In the genomic region with DNA sequence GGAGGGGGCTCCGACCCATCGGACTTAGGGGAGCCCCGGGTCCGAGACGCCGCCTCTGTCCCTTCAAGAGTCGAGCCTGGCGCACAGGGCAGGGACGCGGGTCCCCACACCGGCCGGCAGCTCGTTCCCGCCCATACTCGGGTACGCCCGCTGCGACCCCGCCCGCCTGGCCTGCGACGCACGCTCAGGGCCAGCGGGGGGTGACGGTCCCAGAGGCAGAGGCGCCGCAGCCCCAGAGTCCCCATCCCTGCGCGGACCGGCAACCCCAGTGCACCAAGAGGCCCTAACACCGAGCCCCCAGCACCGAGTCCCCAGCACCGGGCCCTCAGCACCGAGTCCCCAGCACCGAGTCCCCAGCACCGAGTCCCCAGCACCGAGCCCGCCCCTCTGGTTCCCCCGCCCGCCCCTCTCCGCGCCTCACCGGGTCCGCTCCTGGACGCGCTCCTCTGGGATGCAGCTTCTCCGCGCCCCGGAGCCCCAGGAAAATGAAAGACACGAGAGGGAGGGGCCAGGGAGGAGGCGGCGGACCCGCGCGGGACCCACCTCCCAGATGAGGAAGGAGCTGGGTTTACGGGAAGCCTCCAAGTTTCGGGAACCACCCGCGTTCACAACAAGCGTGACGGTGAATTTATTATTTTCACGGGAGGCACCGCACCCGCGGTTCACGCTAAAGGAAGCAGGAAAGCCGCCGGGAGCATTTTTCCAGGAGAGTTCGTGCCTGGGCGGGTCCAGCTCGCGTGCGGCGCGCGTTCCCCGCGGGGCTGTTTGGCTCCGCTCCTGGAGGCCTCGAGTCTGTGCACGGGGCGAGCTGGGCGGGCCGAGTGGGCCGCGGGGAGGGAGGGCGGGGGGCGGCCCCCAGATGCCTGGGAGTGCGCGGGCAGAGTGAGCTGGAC, we compare ENCODE assay signal across 8 cellular contexts. TPM values are rescaled to one million over a fixed set of nuclear protein-coding genes. Genes with fewer than 3 reads are reported as not detected.
DNase-seq lines count a peak whose midpoint lies in the region; ATAC-seq and TF ChIP-seq lines count a peak whose summit lies in the region.

TSS of gene SECTM1 (minus strand) at position 488 of the 893 bp plus-strand sequence. CDS start 6,526 bp downstream, outside the sequence.

- H3K4me1 Mint-ChIP-seq in dendritic cell treated with granulocyte-macrophage colony-stimulating factor and Interleukin-4, amounts not matched to agents 40 ng/mL and 50 ng/mL, for 4 days (ENCODE audit: low read depth), result peaks cover 74% of the 10 kb centered on the region

- H3K27me3 ChIP-seq in NT2/D1 (ENCODE audit: insufficient read depth, insufficient read length) (peaks cover 94% of the 10 kb centered on the region), uterus (no peaks in the 10 kb centered on the region)

- no peaks in the 10 kb centered on the region for H3K36me3 ChIP-seq in NT2/D1 (ENCODE audit: insufficient read depth, insufficient read length, low read length)
- H3K36me3 ChIP-seq in uterus, result no peaks in the 10 kb centered on the region

- ATAC-seq in GM21723 (IDR thresholded peaks at IDR 0.05; ENCODE audit: unreplicated experiment) (no peak), GM21576 (IDR thresholded peaks at IDR 0.05; ENCODE audit: unreplicated experiment) (no peak)

- H3K4me1 ChIP-seq in NT2/D1 (ENCODE audit: insufficient read depth, insufficient read length) (peaks cover 36% of the 10 kb centered on the region), uterus (peaks cover 0 to 12% of the 10 kb centered on the region in 2 donors)

- H3K27me3 Mint-ChIP-seq in dendritic cell treated with granulocyte-macrophage colony-stimulating factor and Interleukin-4, amounts not matched to agents 40 ng/mL and 50 ng/mL, for 4 days, result peaks cover 28% of the 10 kb centered on the region

- peak within 1 kb of the TSS; percentile 84 for H3K9ac ChIP-seq in NT2/D1 (ENCODE audit: insufficient read length, low read depth)

- peak; percentile 35 for DNase-seq in COLO668 (lab: John Stamatoyannopoulos, UW; ENCODE audit: unreplicated experiment)
- no peak for DNase-seq in NT2/D1 (ENCODE audit: low read depth, low spot score)
- no peak for DNase-seq in mesenteric fat pad (ENCODE audit: low spot score)
- DNase-seq in uterus, result peak; percentile 68 to 72
- no peak for DNase-seq in NK-92 (lab: John Stamatoyannopoulos, UW; ENCODE audit: unreplicated experiment)

- no peaks in the 10 kb centered on the region for H3K9me3 ChIP-seq in NT2/D1 (ENCODE audit: insufficient read depth, low read length)
- H3K9me3 ChIP-seq in uterus, result no peaks in the 10 kb centered on the region

- H3K27ac Mint-ChIP-seq in dendritic cell treated with granulocyte-macrophage colony-stimulating factor and Interleukin-4, amounts not matched to agents 40 ng/mL and 50 ng/mL, for 4 days, result peak within 1 kb of the TSS; percentile 83

- no peak for TF ChIP-seq POLR2A in uterus (IDR thresholded peaks at IDR 0.05)

- H3K27ac ChIP-seq in uterus, result peak within 1 kb of the TSS; percentile 69 to 74

- no peaks in the 10 kb centered on the region for H3K9me3 Mint-ChIP-seq in dendritic cell treated with granulocyte-macrophage colony-stimulating factor and Interleukin-4, amounts not matched to agents 40 ng/mL and 50 ng/mL, for 4 days

- H3K4me3 ChIP-seq in NT2/D1 (ENCODE audit: insufficient read length, low read depth) (peak within 1 kb of the TSS; percentile 51), uterus (peak within 1 kb of the TSS; percentile 51 to 54)

- H3K4me3 Mint-ChIP-seq in dendritic cell treated with granulocyte-macrophage colony-stimulating factor and Interleukin-4, amounts not matched to agents 40 ng/mL and 50 ng/mL, for 4 days, result peak within 1 kb of the TSS; percentile 95

- intact Hi-C loops in dendritic cell treated with granulocyte-macrophage colony-stimulating factor and Interleukin-4, amounts not matched to agents 40 ng/mL and 50 ng/mL, for 4 days (cut with micrococcal nuclease), result no loop called here
- intact Hi-C loops in uterus (cut with DNase I; ENCODE audit: low total_unique reads), result no loop called here

- TF ChIP-seq CTCF in uterus (IDR thresholded peaks at IDR 0.05), result no peak

- H3K36me3 Mint-ChIP-seq in dendritic cell treated with granulocyte-macrophage colony-stimulating factor and Interleukin-4, amounts not matched to agents 40 ng/mL and 50 ng/mL, for 4 days (ENCODE audit: low read depth), result peaks cover 40% of the 10 kb centered on the region

RNA-seq across cellular contexts. Expression of gene SECTM1, which starts in this region (rescaled TPM):
- 14.6 TPM for total RNA-seq in mesenteric fat pad
- total RNA-seq in uterus, result 10 to 100 TPM in 2 of 4 donors, 1 to 10 TPM in 2; 3.5 to 29.4 (median 9.0) TPM

Comparison
In these comparisons a context has a peak if more than half of its experiments do, and no peak if none do; other contexts are left out.
1. DNase-seq: peak in COLO668 (single experiment) and uterus (2 of 2); none in NT2/D1 (single experiment), mesenteric fat pad (single experiment) and NK-92 (single experiment).